ENCODE assay signal across 1 cellular context in genomic region chr14:72450473-72451044, GRCh38.
TF ChIP-seq lines count a peak whose summit lies in the region.

No MANE protein-coding gene starts in this region.

TF ChIP-seq in WTC11, 78 proteins besides CTCF, POLR2A, EP300 and RAD21 (continued from another document):
- TF ChIP-seq ZSCAN18 (CRISPR knock-in tag; IDR thresholded peaks at IDR 0.05) (no peak), EMX1 (CRISPR knock-in tag; IDR thresholded peaks at IDR 0.05) (no peak)
